1 cellular context compared by ENCODE assay signal in genomic region chr6:55953384-55953783, GRCh38.
TF ChIP-seq lines count a peak whose summit lies in the region.

No MANE protein-coding gene starts in this region.

TF ChIP-seq in GM23338, 12 proteins besides CTCF, POLR2A, EP300 and RAD21 (continued from another document):
- no peak for TF ChIP-seq ZNF462 (CRISPR knock-in tag; IDR thresholded peaks at IDR 0.05)
